In genomic region chr19:10878253-10878652, GRCh38 we compare ENCODE assay signal across 10 cellular contexts. TPM values are rescaled to one million over a fixed set of nuclear protein-coding genes. Genes with fewer than 3 reads are reported as not detected.
A peak's percentile ranks its signal among the peaks of the same experiment; 100 is the strongest.
DNase-seq lines count a peak whose midpoint lies in the region; ATAC-seq and TF ChIP-seq lines count a peak whose summit lies in the region.
"Had no signal": no experiment of that assay in that cellular context is flagged by ENCODE, and none has a peak within 500 bp of the region (broad histone marks: within the 10 kb centered on the region; RNA-seq: fewer than 3 reads in every experiment).

No MANE protein-coding gene starts in this region.

- H3K27ac Mint-ChIP-seq in activated T-cell treated with anti-CD3 and anti-CD28 coated beads, Interleukin-2, amount 50 U/mL, for 72 hours = peak overlapping the region; percentile 56
- peak overlapping the region; percentile 39 for H3K27ac Mint-ChIP-seq in chondrocyte (ENCODE audit: unreplicated experiment)

- H3K4me3 ChIP-seq in skeletal muscle tissue (ENCODE audit: low read length in 3 of 3) = no peak overlapping the region
- H3K4me3 ChIP-seq in upper lobe of right lung = no peak overlapping the region
- H3K4me3 ChIP-seq: uterus had no signal

- peak in 1 of 2 donors; percentile 17 for DNase-seq in activated T-cell treated with anti-CD3 and anti-CD28 coated beads, Interleukin-2, amount 50 U/mL, for 72 hours
- DNase-seq in activated T-cell treated with anti-CD3 and anti-CD28 coated beads for 4 hours (no peak), NAMALWA (ENCODE audit: low spot score) (peak; percentile 63), chondrocyte (ENCODE audit: low spot score) (no peak), NCI-H1930 (lab: John Stamatoyannopoulos, UW) (no peak), upper lobe of right lung (no peak)
- no peak for DNase-seq in stimulated activated CD4-positive, alpha-beta T cell treated with anti-CD3 and anti-CD28 coated beads, Interleukin-4, amount 100 ng/mL, for 24 hours
- DNase-seq: occipital lobe, uterus had no signal

- H3K9me3 ChIP-seq in skeletal muscle tissue (ENCODE audit: control insufficient read depth in 3 of 3, low read length in 3 of 3) (no peaks in the 10 kb centered on the region), upper lobe of right lung (no peaks in the 10 kb centered on the region)
- H3K9me3 ChIP-seq: uterus had no signal

- H3K9ac ChIP-seq in skeletal muscle tissue (ENCODE audit: low read depth in 1 of 3, low read length in 3 of 3) = peak overlapping the region in 2 of 3 donors; percentile 35 to 57

- no peaks in the 10 kb centered on the region for H3K9me3 Mint-ChIP-seq in activated T-cell treated with anti-CD3 and anti-CD28 coated beads, Interleukin-2, amount 50 U/mL, for 72 hours
- H3K9me3 Mint-ChIP-seq in chondrocyte (ENCODE audit: low read depth) = no peaks in the 10 kb centered on the region

- H3K27me3 Mint-ChIP-seq in activated T-cell treated with anti-CD3 and anti-CD28 coated beads, Interleukin-2, amount 50 U/mL, for 72 hours (ENCODE audit: low read depth) = no peaks in the 10 kb centered on the region
- H3K27me3 Mint-ChIP-seq in chondrocyte (ENCODE audit: low read depth) = no peaks in the 10 kb centered on the region

- peak; percentile 34 to 38 for ATAC-seq in activated T-cell treated with anti-CD3 and anti-CD28 coated beads, Interleukin-2, amount 50 U/mL, for 72 hours (replicated peaks in 1 of 2)
- ATAC-seq in upper lobe of right lung = no peak

- peak overlapping the region; percentile 90 for H3K27ac ChIP-seq in skeletal muscle tissue (ENCODE audit: low read depth, low read length)
- H3K27ac ChIP-seq in upper lobe of right lung = no peak overlapping the region
- H3K27ac ChIP-seq: uterus had no signal

- H3K4me3 Mint-ChIP-seq in activated T-cell treated with anti-CD3 and anti-CD28 coated beads, Interleukin-2, amount 50 U/mL, for 72 hours = peak overlapping the region; percentile 53 to 79
- no peak overlapping the region for H3K4me3 Mint-ChIP-seq in chondrocyte (ENCODE audit: unreplicated experiment)

- peaks cover 44% of the 10 kb centered on the region for H3K4me1 Mint-ChIP-seq in activated T-cell treated with anti-CD3 and anti-CD28 coated beads, Interleukin-2, amount 50 U/mL, for 72 hours (ENCODE audit: low read depth)
- H3K4me1 Mint-ChIP-seq in chondrocyte (ENCODE audit: low read depth) = peaks cover 50% of the 10 kb centered on the region

- intact Hi-C loops in upper lobe of right lung (cut with DNase I) = no loop called here

- H3K36me3 Mint-ChIP-seq in activated T-cell treated with anti-CD3 and anti-CD28 coated beads, Interleukin-2, amount 50 U/mL, for 72 hours (ENCODE audit: insufficient read depth in 2 of 2) = peaks cover 4 to 7% of the 10 kb centered on the region in 2 donors
- no peaks in the 10 kb centered on the region for H3K36me3 Mint-ChIP-seq in chondrocyte (ENCODE audit: low read depth)

- H3K36me3 ChIP-seq in skeletal muscle tissue (ENCODE audit: control insufficient read depth in 3 of 3, insufficient read depth in 3 of 3, low read length in 3 of 3) (peaks cover 0 to 2% (median 0%) of the 10 kb centered on the region in 3 donors), upper lobe of right lung (no peaks in the 10 kb centered on the region)
- H3K36me3 ChIP-seq: uterus had no signal

- peaks cover 72 to 80% (median 78%) of the 10 kb centered on the region in 3 donors for H3K4me1 ChIP-seq in skeletal muscle tissue (ENCODE audit: control insufficient read depth in 3 of 3, insufficient read depth in 3 of 3, low read length in 3 of 3)
- peaks cover 19% of the 10 kb centered on the region for H3K4me1 ChIP-seq in upper lobe of right lung

- H3K27me3 ChIP-seq in skeletal muscle tissue (ENCODE audit: control insufficient read depth in 3 of 3, insufficient read depth in 3 of 3, low read length in 3 of 3) (no peaks in the 10 kb centered on the region), upper lobe of right lung (no peaks in the 10 kb centered on the region)
- H3K27me3 ChIP-seq: uterus had no signal

- no peak for TF ChIP-seq CTCF in chondrocyte (IDR thresholded peaks at IDR 0.05)
- TF ChIP-seq CTCF in upper lobe of right lung (IDR thresholded peaks at IDR 0.05) = no peak

RNA-seq across cellular contexts. Expression of gene CARM1, which starts 6.9 kb away (rescaled TPM):
- total RNA-seq in activated T-cell treated with anti-CD3 and anti-CD28 coated beads, Interleukin-2, amount 50 U/mL, for 72 hours = 10 to 100 TPM; 85.0 to 99.5 TPM
- total RNA-seq in chondrocyte (59.9 to 62.0 TPM (median 61.8 TPM) in 3 replicates), skeletal muscle tissue (19.8 TPM), upper lobe of right lung (25.5 TPM)

RNA-seq across cellular contexts. Expression of gene C19orf38, which starts 30.0 kb away (rescaled TPM):
- 1 to 10 TPM; 6.2 to 9.9 TPM for total RNA-seq in activated T-cell treated with anti-CD3 and anti-CD28 coated beads, Interleukin-2, amount 50 U/mL, for 72 hours
- total RNA-seq in chondrocyte (0.30 to 0.34 TPM in 2 of 3 replicates, not detected in the other), skeletal muscle tissue (4.2 TPM), upper lobe of right lung (7.4 TPM)

RNA-seq across cellular contexts. Expression of gene TMED1, which starts 42.2 kb away (rescaled TPM):
- 10 to 100 TPM; 19.6 to 21.1 TPM for total RNA-seq in activated T-cell treated with anti-CD3 and anti-CD28 coated beads, Interleukin-2, amount 50 U/mL, for 72 hours
- total RNA-seq in chondrocyte (29.1 to 33.7 TPM (median 31.5 TPM) in 3 replicates), skeletal muscle tissue (39.7 TPM), upper lobe of right lung (25.3 TPM)

RNA-seq across cellular contexts. Expression of gene YIPF2, which starts 50.2 kb away (rescaled TPM):
- 10 to 100 TPM; 47.0 to 47.9 TPM for total RNA-seq in activated T-cell treated with anti-CD3 and anti-CD28 coated beads, Interleukin-2, amount 50 U/mL, for 72 hours
- total RNA-seq in chondrocyte (74.5 to 88.2 TPM (median 76.1 TPM) in 3 replicates), skeletal muscle tissue (30.3 TPM), upper lobe of right lung (51.3 TPM)

RNA-seq across cellular contexts. Expression of gene TIMM29, which starts 50.4 kb away (rescaled TPM):
- total RNA-seq in activated T-cell treated with anti-CD3 and anti-CD28 coated beads, Interleukin-2, amount 50 U/mL, for 72 hours = 10 to 100 TPM; 20.3 to 20.9 TPM
- total RNA-seq in chondrocyte (22.1 to 25.7 TPM (median 24.2 TPM) in 3 replicates), skeletal muscle tissue (25.6 TPM), upper lobe of right lung (17.7 TPM)
